In the genomic region with DNA sequence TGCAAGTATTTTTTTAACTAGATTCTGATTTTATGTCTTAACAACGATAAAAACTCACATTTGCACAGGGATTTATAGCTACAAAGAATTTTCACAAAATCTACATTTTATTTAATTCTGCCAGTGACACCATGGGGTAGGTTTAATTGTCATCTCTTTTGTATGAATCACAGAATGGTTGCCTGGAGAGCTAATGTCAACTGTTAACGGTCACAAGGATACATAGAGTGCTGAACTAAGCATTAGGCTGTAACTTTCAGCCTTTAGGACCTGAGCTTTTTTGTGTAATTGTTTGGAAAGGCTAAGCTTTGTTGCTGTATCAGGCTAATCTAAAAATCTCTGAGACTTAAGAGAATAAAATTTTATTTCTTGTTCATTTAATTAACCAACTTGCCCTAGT, we compare ENCODE assay signal across 14 cellular contexts.
"Had no signal": no experiment of that assay in that cellular context is flagged by ENCODE, and none has a peak within 500 bp of the region (broad histone marks: within the 10 kb centered on the region; RNA-seq: fewer than 3 reads in every experiment).

No MANE protein-coding gene starts in this region.

- DNase-seq: activated CD4-positive, alpha-beta T cell treated with anti-CD3 and anti-CD28 coated beads, Interleukin-2, amount 10 ng/mL, durations not matched to agents 7 days and 5 days; activated CD8-positive, alpha-beta memory T cell treated with anti-CD3 and anti-CD28 coated beads for 24 hours; activated naive CD8-positive, alpha-beta T cell treated with anti-CD3 and anti-CD28 coated beads for 36 hours; cerebellar nuclear complex; effector CD8-positive, alpha-beta T cell; kidney; left ventricle myocardium inferior; naive thymus-derived CD8-positive, alpha-beta T cell; posterior cingulate gyrus; stimulated activated CD4-positive, alpha-beta T cell treated with anti-CD3 and anti-CD28 coated beads, Interleukin-2, amount 100 ng/mL, for 48 hours; stimulated activated naive B cell treated with anti-CD40 and anti-IgM and Interleukin-4, amounts not matched to agents 10 μg/mL and 1 μg/mL and 100 μg/mL, for 72 hours; uterus had no signal

- H3K4me2 ChIP-seq: hepatocyte had no signal

- H2AFZ ChIP-seq: hepatocyte had no signal

- H3K4me1 ChIP-seq: tibial nerve, uterus had no signal

- H3K4me3 ChIP-seq: hepatocyte, left ventricle myocardium inferior, tibial nerve, uterus had no signal

- H3K27me3 ChIP-seq: hepatocyte, tibial nerve, uterus had no signal

- H3K36me3 ChIP-seq: left ventricle myocardium inferior, tibial nerve, uterus had no signal

- H3K27ac ChIP-seq: hepatocyte, left ventricle myocardium inferior, tibial nerve, uterus had no signal

- H3K79me2 ChIP-seq: hepatocyte had no signal

- ATAC-seq: naive thymus-derived CD8-positive, alpha-beta T cell; stimulated activated naive B cell treated with anti-CD40 and anti-IgM and Interleukin-4, amounts not matched to agents 10 μg/mL and 1 μg/mL and 100 μg/mL, for 72 hours had no signal

- H3K9me3 ChIP-seq: left ventricle myocardium inferior, tibial nerve, uterus had no signal
